Comparison of ENCODE assay signal across 22 cellular contexts in genomic region chr15:48628832-48629231, GRCh38. TPM values are rescaled to one million over a fixed set of nuclear protein-coding genes. Genes with fewer than 3 reads are reported as not detected.
DNase-seq lines count a peak whose midpoint lies in the region; ATAC-seq, FAIRE-seq and TF ChIP-seq lines count a peak whose summit lies in the region.
"Had no signal": no experiment of that assay in that cellular context is flagged by ENCODE, and none has a peak within 500 bp of the region (broad histone marks: within the 10 kb centered on the region; RNA-seq: fewer than 3 reads in every experiment).

No MANE protein-coding gene starts in this region.

- peaks cover 100% of the 10 kb centered on the region for H3K79me2 ChIP-seq in astrocyte (ENCODE audit: insufficient read depth, low read length)

- H3K4me1 ChIP-seq in astrocyte (ENCODE audit: insufficient read depth, low read length) (peaks cover 62% of the 10 kb centered on the region), subcutaneous abdominal adipose tissue (ENCODE audit: control insufficient read depth in 5 of 5, insufficient read depth in 5 of 5, low read length in 5 of 5) (peaks cover 0 to 29% (median 22%) of the 10 kb centered on the region in 5 donors)
- H3K4me1 ChIP-seq: Peyer's patch had no signal

- H3K9me3 Mint-ChIP-seq in astrocyte (ENCODE audit: unreplicated experiment) = no peaks in the 10 kb centered on the region
- no peaks in the 10 kb centered on the region for H3K9me3 Mint-ChIP-seq in activated CD4-positive, alpha-beta memory T cell treated with anti-CD3 and anti-CD28 coated beads, Interleukin-2, amount 10 ng/mL, durations not matched to agents 7 days and 5 days

- POLR2A ChIA-PET in activated CD4-positive, alpha-beta memory T cell treated with anti-CD3 and anti-CD28 coated beads, Interleukin-2, amount 10 ng/mL, durations not matched to agents 7 days and 5 days (lab: Charles Lee) = no interaction called here

- H3K4me1 Mint-ChIP-seq in astrocyte (ENCODE audit: low read depth, unreplicated experiment) = peaks cover 78% of the 10 kb centered on the region
- H3K4me1 Mint-ChIP-seq in activated CD4-positive, alpha-beta memory T cell treated with anti-CD3 and anti-CD28 coated beads, Interleukin-2, amount 10 ng/mL, durations not matched to agents 7 days and 5 days = peaks cover 4% of the 10 kb centered on the region

- H3K4me3 ChIP-seq in astrocyte (ENCODE audit: insufficient read depth, low read depth, low read length) = no peak overlapping the region
- H3K4me3 ChIP-seq in fibroblast of the aortic adventitia (ENCODE audit: low read depth, low read length) = no peak overlapping the region
- H3K4me3 ChIP-seq in subcutaneous abdominal adipose tissue (ENCODE audit: low read depth in 1 of 5, low read length in 5 of 5) = no peak overlapping the region
- H3K4me3 ChIP-seq: Peyer's patch, SK-N-MC had no signal

- H3K27me3 ChIP-seq in astrocyte (ENCODE audit: insufficient read depth, low read length) (no peaks in the 10 kb centered on the region), subcutaneous abdominal adipose tissue (ENCODE audit: control insufficient read depth in 5 of 5, insufficient read depth in 4 of 5, low read length in 5 of 5) (no peaks in the 10 kb centered on the region)
- H3K27me3 ChIP-seq: Peyer's patch had no signal

- ATAC-seq in GM18907 (IDR thresholded peaks at IDR 0.05; ENCODE audit: unreplicated experiment) = no peak

- H3K9ac ChIP-seq in astrocyte (ENCODE audit: low read length) (no peak overlapping the region), subcutaneous abdominal adipose tissue (ENCODE audit: low read length in 5 of 5) (no peak overlapping the region)

- no peak overlapping the region for H3K4me2 ChIP-seq in astrocyte (ENCODE audit: low read length)

- H3K27me3 Mint-ChIP-seq in astrocyte (ENCODE audit: low read depth, unreplicated experiment) = no peaks in the 10 kb centered on the region
- H3K27me3 Mint-ChIP-seq in activated CD4-positive, alpha-beta memory T cell treated with anti-CD3 and anti-CD28 coated beads, Interleukin-2, amount 10 ng/mL, durations not matched to agents 7 days and 5 days = peaks cover 4% of the 10 kb centered on the region

- H4K20me1 ChIP-seq in astrocyte (ENCODE audit: insufficient read depth, low read length) = peaks cover 60% of the 10 kb centered on the region

- CTCF ChIA-PET in activated CD4-positive, alpha-beta memory T cell treated with anti-CD3 and anti-CD28 coated beads, Interleukin-2, amount 10 ng/mL, durations not matched to agents 7 days and 5 days (lab: Charles Lee) = no interaction called here

- no peak for FAIRE-seq in astrocyte (lab: Jason Lieb, UNC)
- FAIRE-seq: GM19239 had no signal

- no peak overlapping the region for H3K4me3 Mint-ChIP-seq in astrocyte (ENCODE audit: unreplicated experiment)
- H3K4me3 Mint-ChIP-seq in activated CD4-positive, alpha-beta memory T cell treated with anti-CD3 and anti-CD28 coated beads, Interleukin-2, amount 10 ng/mL, durations not matched to agents 7 days and 5 days = no peak overlapping the region

- H3K9me3 ChIP-seq in astrocyte (ENCODE audit: insufficient read depth, low read depth, low read length) = no peaks in the 10 kb centered on the region
- H3K9me3 ChIP-seq in subcutaneous abdominal adipose tissue (ENCODE audit: control insufficient read depth in 5 of 5, low read length in 5 of 5) = no peaks in the 10 kb centered on the region
- H3K9me3 ChIP-seq: Peyer's patch had no signal

- DNase-seq in HCEC 1CT (peak; percentile 18), astrocyte (ENCODE audit: low read depth) (peak; percentile 42), fibroblast of the aortic adventitia (ENCODE audit: low read depth) (peak; percentile 65)
- DNase-seq in activated CD4-positive, alpha-beta memory T cell treated with anti-CD3 and anti-CD28 coated beads, Interleukin-2, amount 10 ng/mL, durations not matched to agents 7 days and 5 days = no peak
- DNase-seq in stimulated activated naive CD4-positive, alpha-beta T cell treated with Interleukin-2 at 50 U/mL for 16 hours (lab: John Stamatoyannopoulos, UW) = no peak
- DNase-seq: ACHN; AML-193; DMS79 treated with DMSO at 0.1 percent for 48 hours; GOT3; NCI-H1092 treated with DMSO at 0.1 percent for 48 hours; NCI-H1694; NCI-H2081 treated with DMSO at 0.1 percent for 48 hours; NCI-H510A; NCI-H748 treated with DMSO at 0.1 percent for 48 hours; NK-92 treated with Interleukin-12 subunit alpha and Interleukin-12 subunit beta, amount 100 ng/mL, for 24 hours; Peyer's patch; Right ventricle myocardium superior had no signal

- H3K36me3 Mint-ChIP-seq in astrocyte (ENCODE audit: low read depth, unreplicated experiment) = peaks cover 12% of the 10 kb centered on the region
- H3K36me3 Mint-ChIP-seq in activated CD4-positive, alpha-beta memory T cell treated with anti-CD3 and anti-CD28 coated beads, Interleukin-2, amount 10 ng/mL, durations not matched to agents 7 days and 5 days (ENCODE audit: low read depth) = no peaks in the 10 kb centered on the region

- no peak overlapping the region for H2AFZ ChIP-seq in astrocyte (ENCODE audit: low read depth, low read length)

- no peak overlapping the region for H3K27ac Mint-ChIP-seq in astrocyte (ENCODE audit: unreplicated experiment)
- H3K27ac Mint-ChIP-seq in activated CD4-positive, alpha-beta memory T cell treated with anti-CD3 and anti-CD28 coated beads, Interleukin-2, amount 10 ng/mL, durations not matched to agents 7 days and 5 days = no peak overlapping the region

- H3K36me3 ChIP-seq in astrocyte (ENCODE audit: insufficient read depth, low read length) (peaks cover 12% of the 10 kb centered on the region), subcutaneous abdominal adipose tissue (ENCODE audit: control insufficient read depth in 5 of 5, insufficient read depth in 5 of 5, low read length in 5 of 5) (peaks cover 0 to 3% (median 0%) of the 10 kb centered on the region in 5 donors)
- H3K36me3 ChIP-seq: Peyer's patch had no signal

- H3K27ac ChIP-seq in astrocyte (ENCODE audit: low read depth, low read length) (no peak overlapping the region), subcutaneous abdominal adipose tissue (ENCODE audit: low read depth, low read length) (peak overlapping the region; percentile 3)
- H3K27ac ChIP-seq: C4-2B, Peyer's patch, SK-N-MC had no signal

- TF ChIP-seq CTCF in astrocyte (IDR thresholded peaks at IDR 0.05; ENCODE audit: insufficient read depth, low read depth, low read length) = no peak
- TF ChIP-seq CTCF in fibroblast of the aortic adventitia (IDR thresholded peaks at IDR 0.05; ENCODE audit: insufficient read depth, low read length) = no peak

RNA-seq across cellular contexts. Expression of gene FBN1, which starts 16.7 kb away (rescaled TPM):
- 210 and 298 TPM in 2 replicates for total RNA-seq in astrocyte
- total RNA-seq in fibroblast of the aortic adventitia (ENCODE audit: low replicate concordance) = 984 and 4,431 TPM in 2 replicates
- 1 to 10 TPM; 1.3 to 1.7 TPM for total RNA-seq in activated CD4-positive, alpha-beta memory T cell treated with anti-CD3 and anti-CD28 coated beads, Interleukin-2, amount 10 ng/mL, durations not matched to agents 7 days and 5 days

Comparison
In these comparisons a context has a peak if more than half of its experiments do, and no peak if none do; other contexts are left out.
1. DNase-seq: peak in HCEC 1CT (single experiment), astrocyte (single experiment) and fibroblast of the aortic adventitia (single experiment); none in activated CD4-positive, alpha-beta memory T cell treated with anti-CD3 and anti-CD28 coated beads, Interleukin-2, amount 10 ng/mL, durations not matched to agents 7 days and 5 days (single experiment) and stimulated activated naive CD4-positive, alpha-beta T cell treated with Interleukin-2 at 50 U/mL for 16 hours (single experiment).
2. RNA of gene FBN1, which starts 16.7 kb away (total RNA-seq): 984 to 4,431 TPM in fibroblast of the aortic adventitia and 210 to 298 TPM in astrocyte; 1.3 to 1.7 TPM in activated CD4-positive, alpha-beta memory T cell treated with anti-CD3 and anti-CD28 coated beads, Interleukin-2, amount 10 ng/mL, durations not matched to agents 7 days and 5 days; every median in the first group is over 10 times any median in the second.